ENCODE assay signal across 8 cellular contexts in genomic region chr10:69061305-69062161, GRCh38. TPM values are rescaled to one million over a fixed set of nuclear protein-coding genes. Genes with fewer than 3 reads are reported as not detected.
DNase-seq lines count a peak whose midpoint lies in the region; ATAC-seq and TF ChIP-seq lines count a peak whose summit lies in the region.

No MANE protein-coding gene starts in this region.

- no peaks in the 10 kb centered on the region for H3K9me3 Mint-ChIP-seq in type B pancreatic cell

- H3K4me3 ChIP-seq in choroid plexus epithelial cell (ENCODE audit: low read depth, low read length): peak overlapping the region; percentile 40
- H3K4me3 ChIP-seq in lower leg skin (ENCODE audit: low read depth, poor library complexity, severe bottlenecking): peak overlapping the region; percentile 10

- H3K36me3 Mint-ChIP-seq in type B pancreatic cell: no peaks in the 10 kb centered on the region

- H3K4me3 Mint-ChIP-seq in type B pancreatic cell: no peak overlapping the region

- DNase-seq in stimulated activated CD4-positive, alpha-beta T cell treated with anti-CD3 and anti-CD28 coated beads, Interleukin-12 subunit alpha, Interleukin-12 subunit beta, amount 100 ng/mL, for 4 hours: peak; percentile 18
- DNase-seq in stimulated activated CD4-positive, alpha-beta T cell treated with anti-CD3 and anti-CD28 coated beads, Interleukin-2, amount 100 ng/mL, for 48 hours: no peak
- DNase-seq in SKM-1 treated with dmso at 0.1 percent for 144 hours (lab: John Stamatoyannopoulos, UW; ENCODE audit: unreplicated experiment): peak; percentile 98
- peak; percentile 100 for DNase-seq in choroid plexus epithelial cell (ENCODE audit: low read depth)
- peak; percentile 66 to 88 for DNase-seq in lower leg skin (ENCODE audit: low spot score in 2 of 2)
- peak; percentile 40 for DNase-seq in superior temporal gyrus (ENCODE audit: extremely low spot score)
- no peak for DNase-seq in type B pancreatic cell (ENCODE audit: extremely low spot score, unreplicated experiment)

- peak; percentile 47 for ATAC-seq in HG03135 (IDR thresholded peaks at IDR 0.05; ENCODE audit: unreplicated experiment)

- H3K27me3 Mint-ChIP-seq in type B pancreatic cell: peaks cover 11% of the 10 kb centered on the region

- peaks cover 5% of the 10 kb centered on the region for H3K4me1 Mint-ChIP-seq in type B pancreatic cell (ENCODE audit: unreplicated experiment)

- no peak for TF ChIP-seq POLR2A in lower leg skin (IDR thresholded peaks at IDR 0.05)

- no peak overlapping the region for H3K27ac Mint-ChIP-seq in type B pancreatic cell

- TF ChIP-seq CTCF in choroid plexus epithelial cell (conservative IDR thresholded peaks at IDR 0.05; ENCODE audit: low read depth, low read length) (no peak), lower leg skin (IDR thresholded peaks at IDR 0.05) (no peak), type B pancreatic cell (conservative IDR thresholded peaks at IDR 0.05) (no peak)

- intact Hi-C loops in lower leg skin (cut with DNase I; ENCODE audit: low total_unique reads): no loop called here

- 27 to 34% methylated on average over 20 of the region's 20 CpGs for WGBS in lower leg skin, 2 donors

RNA-seq across cellular contexts. Expression of gene SRGN, which starts 26.4 kb away (rescaled TPM):
- total RNA-seq in lower leg skin (10 to 100 TPM; 20.6 to 39.6 (median 24.1) TPM), type B pancreatic cell (ENCODE audit: low replicate concordance) (not detected in 2 replicates)

Comparison
In these comparisons a context has a peak if more than half of its experiments do, and no peak if none do; other contexts are left out.
1. DNase-seq: peak in stimulated activated CD4-positive, alpha-beta T cell treated with anti-CD3 and anti-CD28 coated beads, Interleukin-12 subunit alpha, Interleukin-12 subunit beta, amount 100 ng/mL, for 4 hours (single experiment), SKM-1 treated with dmso at 0.1 percent for 144 hours (single experiment), choroid plexus epithelial cell (single experiment), lower leg skin (2 of 2) and superior temporal gyrus (single experiment); none in stimulated activated CD4-positive, alpha-beta T cell treated with anti-CD3 and anti-CD28 coated beads, Interleukin-2, amount 100 ng/mL, for 48 hours (0 of 2) and type B pancreatic cell (single experiment).
2. RNA of gene SRGN, which starts 26.4 kb away (total RNA-seq): 20.6 to 39.6 TPM in lower leg skin; not detected in type B pancreatic cell; every median in the first group is over 10 times any median in the second.